7 cellular contexts compared by ENCODE assay signal in genomic region chr4:47914926-47915237, GRCh38. TPM values are rescaled to one million over a fixed set of nuclear protein-coding genes. Genes with fewer than 3 reads are reported as not detected.
DNase-seq lines count a peak whose midpoint lies in the region; ATAC-seq and TF ChIP-seq lines count a peak whose summit lies in the region.

No MANE protein-coding gene starts in this region.

- H3K4me1 ChIP-seq in ascending aorta = no peaks in the 10 kb centered on the region
- no peaks in the 10 kb centered on the region for H3K4me1 ChIP-seq in mesodermal cell (ENCODE audit: control insufficient read depth, insufficient read depth, low read length, poor library complexity, severe bottlenecking)

- H3K9me3 ChIP-seq in ascending aorta = peaks cover 0 to 6% of the 10 kb centered on the region in 2 donors
- no peaks in the 10 kb centered on the region for H3K9me3 ChIP-seq in mesodermal cell (ENCODE audit: control insufficient read depth, low read length)

- intact Hi-C loops in ascending aorta (cut with DNase I) = loop anchor here (1.0 to 5.0 kb wide), 5 partner anchors 16 to 452 kb away; partner anchors contain the start of genes CNGA1, COMMD8, NIPAL1 and SLAIN2

- H3K36me3 ChIP-seq in ascending aorta (peaks cover 4 to 7% of the 10 kb centered on the region in 2 donors), mesodermal cell (ENCODE audit: control insufficient read depth, insufficient read depth, low read length) (peaks cover 13% of the 10 kb centered on the region)

- H3K4me3 ChIP-seq in ascending aorta (peak overlapping the region; percentile 82 to 87), mesodermal cell (ENCODE audit: extremely low read depth, insufficient read depth, low read length, poor library complexity, severe bottlenecking) (peak overlapping the region; percentile 95)

- ATAC-seq in HG03064 (IDR thresholded peaks at IDR 0.05; ENCODE audit: low read depth, unreplicated experiment) (peak; percentile 25), HG02642 (IDR thresholded peaks at IDR 0.05; ENCODE audit: poor library complexity, unreplicated experiment) (no peak)

- H3K27ac ChIP-seq in ascending aorta (peak overlapping the region in 1 of 2 donors; percentile 19), mesodermal cell (ENCODE audit: low read depth, low read length, severe bottlenecking) (no peak overlapping the region)

- H3K27me3 ChIP-seq in ascending aorta = no peaks in the 10 kb centered on the region

- no peak for TF ChIP-seq CTCF in ascending aorta (IDR thresholded peaks at IDR 0.05)

- WGBS in mesodermal cell (ENCODE audit: insufficient coverage in 2 of 2), 2 experiments = 0% methylated on average over 4 of the region's 6 CpGs; no CpG with 5 or more reads in 1 of the 2 experiments

- peak; percentile 7 for DNase-seq in GM19238 (ENCODE audit: insufficient read length, low spot score)
- no peak for DNase-seq in ascending aorta (ENCODE audit: low spot score in 2 of 2)
- no peak for DNase-seq in stimulated activated CD4-positive, alpha-beta T cell treated with anti-CD3 and anti-CD28 coated beads, Interleukin-4, amount 100 ng/mL, for 1 hour
- no peak for DNase-seq in DMS114 treated with DMSO at 0.1 percent for 48 hours (lab: John Stamatoyannopoulos, UW; ENCODE audit: unreplicated experiment)

RNA-seq across cellular contexts. Expression of gene NFXL1, which starts 0.5 kb away (rescaled TPM):
- total RNA-seq in ascending aorta = 5.2 TPM
- 15.2 TPM for polyA plus RNA-seq in mesodermal cell (2013, experiment 1 of 2)
- 17.0 TPM for polyA plus RNA-seq in mesodermal cell (2013, experiment 2 of 2)
